Comparison of ENCODE assay signal across 10 cellular contexts in the genomic region with DNA sequence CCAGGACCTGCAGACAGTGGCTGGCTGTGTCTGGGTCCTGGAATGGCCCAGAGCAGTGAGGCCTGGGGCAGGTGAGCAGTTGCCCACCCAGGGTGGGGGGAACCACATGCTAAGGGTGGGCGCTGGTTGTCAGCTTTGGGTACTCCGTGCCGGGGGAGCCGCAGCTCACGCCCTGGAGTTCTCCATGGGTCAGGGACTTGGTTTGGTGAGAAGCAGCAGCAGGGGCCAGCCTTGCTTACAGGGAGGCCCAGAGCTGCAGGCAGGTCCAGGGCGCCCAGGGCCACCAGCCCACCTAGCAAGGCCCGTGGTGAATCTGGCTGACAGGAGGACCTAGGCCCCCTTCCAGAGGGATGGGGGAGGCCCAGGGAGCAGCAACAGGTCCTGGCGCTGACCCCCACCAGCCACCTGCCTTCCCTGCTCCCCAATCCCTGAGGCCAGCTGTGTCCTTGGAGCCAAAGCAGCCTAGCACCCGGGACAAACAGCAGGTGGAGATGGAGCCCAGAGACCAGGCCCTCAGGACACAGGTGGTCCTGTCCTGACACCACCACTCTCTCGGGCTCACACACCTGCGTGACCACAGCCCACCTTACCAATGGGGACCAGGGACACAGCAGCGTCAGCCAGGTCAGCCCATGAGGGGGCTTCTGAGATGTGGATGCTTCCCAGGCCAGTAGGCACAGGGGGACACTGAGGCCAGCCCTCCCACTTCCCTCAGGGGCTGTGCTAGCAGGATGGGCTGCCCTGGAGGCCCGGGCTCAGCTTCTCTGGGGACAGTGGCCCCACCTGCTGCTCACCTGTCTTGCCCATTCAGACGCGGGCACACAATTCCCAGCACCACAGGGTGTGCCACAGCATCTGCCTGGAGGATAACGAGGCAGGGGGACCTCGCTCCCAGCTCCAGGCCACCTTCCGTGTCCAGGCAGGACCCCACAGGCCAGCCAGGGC. TPM values are rescaled to one million over a fixed set of nuclear protein-coding genes. Genes with fewer than 3 reads are reported as not detected.
DNase-seq lines count a peak whose midpoint lies in the region; ATAC-seq and TF ChIP-seq lines count a peak whose summit lies in the region.
"Had no signal": no experiment of that assay in that cellular context is flagged by ENCODE, and none has a peak within 500 bp of the region (broad histone marks: within the 10 kb centered on the region; RNA-seq: fewer than 3 reads in every experiment).

No MANE protein-coding gene starts in this region.

- H3K9me3 ChIP-seq in lower lobe of right lung = no peaks in the 10 kb centered on the region
- H3K9me3 ChIP-seq in suprapubic skin = no peaks in the 10 kb centered on the region

- H3K36me3 ChIP-seq in lower lobe of right lung (peaks cover 42% of the 10 kb centered on the region), suprapubic skin (peaks cover 23% of the 10 kb centered on the region)

- peaks cover 16% of the 10 kb centered on the region for H3K4me1 Mint-ChIP-seq in chondrocyte (ENCODE audit: low read depth)

- H3K27ac Mint-ChIP-seq in chondrocyte (ENCODE audit: unreplicated experiment) = peak overlapping the region; percentile 12

- TF ChIP-seq POLR2A in suprapubic skin (IDR thresholded peaks at IDR 0.05) = no peak

- H3K27ac ChIP-seq in VCaP = peak overlapping the region; percentile 91; the same call in 1 of the 2 replicates
- peak overlapping the region; percentile 87 for H3K27ac ChIP-seq in lower lobe of right lung
- H3K27ac ChIP-seq in suprapubic skin = peak overlapping the region; percentile 14

- TF ChIP-seq CTCF in VCaP (conservative IDR thresholded peaks at IDR 0.05) (no peak), chondrocyte (IDR thresholded peaks at IDR 0.05) (no peak), lower lobe of right lung (IDR thresholded peaks at IDR 0.05) (no peak), suprapubic skin (IDR thresholded peaks at IDR 0.05) (no peak), GM13977 (IDR thresholded peaks at IDR 0.05; ENCODE audit: extremely low read depth, insufficient read depth, missing control alignments) (no peak)

- no peak overlapping the region for H3K4me3 Mint-ChIP-seq in chondrocyte (ENCODE audit: unreplicated experiment)

- no peaks in the 10 kb centered on the region for H3K9me3 Mint-ChIP-seq in chondrocyte (ENCODE audit: low read depth)
- H3K9me3 Mint-ChIP-seq: T-cell had no signal

- DNase-seq in chondrocyte (ENCODE audit: low spot score) = peak; percentile 83
- peak; percentile 43 for DNase-seq in lower lobe of right lung
- peak; percentile 66 to 78 for DNase-seq in suprapubic skin (ENCODE audit: low spot score in 2 of 2)
- no peak for DNase-seq in GM13977 (ENCODE audit: low spot score)
- DNase-seq in T-helper 9 cell = no peak
- DNase-seq: KBM-7 had no signal

- TF ChIP-seq EP300 in suprapubic skin (IDR thresholded peaks at IDR 0.05) = no peak

- peaks cover 67% of the 10 kb centered on the region for H3K4me1 ChIP-seq in lower lobe of right lung
- peaks cover 73% of the 10 kb centered on the region for H3K4me1 ChIP-seq in suprapubic skin

- H3K4me3 ChIP-seq in lower lobe of right lung (peak overlapping the region; percentile 98), suprapubic skin (no peak overlapping the region)

- no CpG with 5 or more reads among the region's 18 CpGs for WGBS in suprapubic skin

- H3K27me3 ChIP-seq in lower lobe of right lung (ENCODE audit: low read depth) (no peaks in the 10 kb centered on the region), suprapubic skin (no peaks in the 10 kb centered on the region)

- H3K36me3 Mint-ChIP-seq in chondrocyte (ENCODE audit: low read depth) = peaks cover 10% of the 10 kb centered on the region

- ATAC-seq in lower lobe of right lung = no peak
- ATAC-seq in GM18858 (IDR thresholded peaks at IDR 0.05; ENCODE audit: unreplicated experiment) = no peak
- ATAC-seq in HG03095 (IDR thresholded peaks at IDR 0.05; ENCODE audit: unreplicated experiment) = no peak
- ATAC-seq: T-cell had no signal

- H3K27me3 Mint-ChIP-seq in chondrocyte (ENCODE audit: low read depth) = no peaks in the 10 kb centered on the region
- H3K27me3 Mint-ChIP-seq: T-cell had no signal

- intact Hi-C loops in lower lobe of right lung (cut with DNase I) = no loop called here

- in situ Hi-C loops in GM13977 (cut with MboI; ENCODE audit: low pct_unique_long_range_greater_than_20kb, low sequenced_read_pairs, unreplicated experiment) = no loop called here

RNA-seq across cellular contexts. Expression of gene MXD4, which starts 3.5 kb away (rescaled TPM):
- total RNA-seq in chondrocyte (80.3 to 114 TPM (median 82.7 TPM) in 3 replicates), lower lobe of right lung (74.3 TPM), suprapubic skin (10 to 100 TPM; 52.8 to 76.8 (median 63.3) TPM)

RNA-seq across cellular contexts. Expression of gene HAUS3, which starts 16.4 kb away (rescaled TPM):
- total RNA-seq in chondrocyte (8.6 to 12.5 TPM (median 10.0 TPM) in 3 replicates), lower lobe of right lung (12.3 TPM), suprapubic skin (10 to 100 TPM in 3 of 4 donors, 1 to 10 TPM in 1; 7.6 to 17.9 (median 11.8) TPM)

RNA-seq across cellular contexts. Expression of gene POLN, which starts 16.4 kb away (rescaled TPM):
- total RNA-seq in chondrocyte = 3.8 to 9.1 TPM (median 5.5 TPM) in 3 replicates
- 2.2 TPM for total RNA-seq in lower lobe of right lung
- 1 to 10 TPM in 2 of 4 donors, under 1 TPM in 2; 0.91 to 8.0 (median 1.2) TPM for total RNA-seq in suprapubic skin

Comparison
In these comparisons a context has a peak if more than half of its experiments do, and no peak if none do; other contexts are left out.
1. H3K27ac ChIP-seq: peak in every context shown above with its lines; median percentile 91 in VCaP; 87 in lower lobe of right lung; 14 in suprapubic skin.
2. DNase-seq: peak in chondrocyte (single experiment), lower lobe of right lung (single experiment) and suprapubic skin (2 of 2); none in GM13977 (single experiment) and T-helper 9 cell (single experiment).